In the genomic region with DNA sequence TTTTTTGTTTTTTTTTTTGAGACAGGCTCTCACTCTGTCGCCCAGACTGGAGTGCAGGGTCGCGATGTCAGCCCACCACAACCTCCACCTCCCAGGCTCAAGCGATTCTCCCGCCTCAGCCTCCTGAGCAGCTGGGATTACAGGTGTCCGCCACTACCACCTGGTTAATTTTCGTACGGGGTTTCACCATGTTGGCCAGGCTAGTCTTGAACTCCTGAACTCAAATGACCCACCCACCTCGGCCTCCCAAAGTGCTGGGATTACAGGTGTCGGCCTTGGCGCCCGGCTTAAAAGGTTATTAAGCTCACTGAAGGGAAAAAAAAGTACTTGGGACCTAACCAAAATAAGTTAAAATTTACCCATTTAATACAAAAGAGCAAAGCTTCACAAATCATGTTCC, we compare ENCODE assay signal across 1 cellular context.
A peak's percentile ranks its signal among the peaks of the same experiment; 100 is the strongest.
TF ChIP-seq lines count a peak whose summit lies in the region.

No MANE protein-coding gene starts in this region.

TF ChIP-seq in HepG2, 621 proteins besides CTCF, POLR2A, EP300 and RAD21:
- TF ChIP-seq SIX4 (CRISPR knock-in tag; IDR thresholded peaks at IDR 0.05) = no peak
- TF ChIP-seq PCBP1 (IDR thresholded peaks at IDR 0.05; ENCODE audit: borderline replicate concordance, low read depth, low read length) = no peak
- no peak for TF ChIP-seq ZBTB3 (CRISPR knock-in tag; IDR thresholded peaks at IDR 0.05; ENCODE audit: borderline replicate concordance, low read depth)
- TF ChIP-seq HDAC1 (CRISPR knock-in tag; IDR thresholded peaks at IDR 0.05) = peak; percentile 14; the same call in 1 of the 2 replicates
- TF ChIP-seq ZFP36L2 (CRISPR knock-in tag; IDR thresholded peaks at IDR 0.05) = no peak
- TF ChIP-seq ZNF468 (CRISPR knock-in tag; IDR thresholded peaks at IDR 0.05) = no peak
- TF ChIP-seq ZNF124 (CRISPR knock-in tag; IDR thresholded peaks at IDR 0.05) = no peak
- TF ChIP-seq UBTF (CRISPR knock-in tag; IDR thresholded peaks at IDR 0.05) = no peak
- TF ChIP-seq KDM1A (CRISPR knock-in tag; IDR thresholded peaks at IDR 0.05) = no peak
- no peak for TF ChIP-seq ZNF253 (CRISPR knock-in tag; IDR thresholded peaks at IDR 0.05; ENCODE audit: borderline replicate concordance)
- TF ChIP-seq ZBTB38 (CRISPR knock-in tag; IDR thresholded peaks at IDR 0.05) = peak; percentile 46; the same call in 1 of the 2 replicates
- no peak for TF ChIP-seq ELF1 (CRISPR knock-in tag; IDR thresholded peaks at IDR 0.05)
- TF ChIP-seq TERF1 (CRISPR knock-in tag; IDR thresholded peaks at IDR 0.05) = peak; percentile 43; the same call in 1 of the 2 replicates
